19 cellular contexts compared by ENCODE assay signal in the genomic region with DNA sequence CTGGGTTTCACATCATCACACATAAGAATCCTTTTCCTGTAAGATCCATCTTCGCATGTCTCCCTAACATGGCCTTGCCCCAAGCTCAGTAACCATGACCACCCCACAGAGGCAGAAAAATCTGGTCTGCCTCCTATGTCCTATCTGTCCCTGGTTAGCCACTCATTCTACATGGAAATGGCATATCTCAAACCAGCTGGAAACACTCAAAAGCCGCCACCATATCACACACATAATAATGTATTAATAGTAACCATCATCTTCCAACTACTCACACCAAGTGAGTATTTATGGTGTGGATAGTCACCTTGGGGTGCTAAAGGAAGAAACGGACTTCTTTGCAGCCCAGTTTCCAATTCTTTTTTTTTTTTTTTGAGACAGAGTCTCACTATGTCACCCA. TPM values are rescaled to one million over a fixed set of nuclear protein-coding genes. Genes with fewer than 3 reads are reported as not detected.
DNase-seq lines count a peak whose midpoint lies in the region; ATAC-seq and TF ChIP-seq lines count a peak whose summit lies in the region.
"Had no signal": no experiment of that assay in that cellular context is flagged by ENCODE, and none has a peak within 500 bp of the region (broad histone marks: within the 10 kb centered on the region; RNA-seq: fewer than 3 reads in every experiment).

No MANE protein-coding gene starts in this region.

- no peaks in the 10 kb centered on the region for H3K9me2 ChIP-seq in Loucy (replicated peaks; ENCODE audit: low read depth, low read length)

- 56 to 60% methylated on average over 3 of the region's 3 CpGs for WGBS in heart right ventricle, 2 donors

- no peak overlapping the region for H3K4me3 Mint-ChIP-seq in stimulated activated memory B cell treated with anti-CD40 and anti-IgM and Interleukin-4, amounts not matched to agents 10 μg/mL and 1 μg/mL and 100 μg/mL, for 72 hours
- H3K4me3 Mint-ChIP-seq: central memory CD8-positive, alpha-beta T cell had no signal

- H3K9me3 ChIP-seq in Loucy (ENCODE audit: insufficient read depth, low read depth, low read length) (no peaks in the 10 kb centered on the region), heart right ventricle (no peaks in the 10 kb centered on the region)
- H3K9me3 ChIP-seq: thoracic aorta had no signal

- no peaks in the 10 kb centered on the region for H3K27me3 Mint-ChIP-seq in stimulated activated memory B cell treated with anti-CD40 and anti-IgM and Interleukin-4, amounts not matched to agents 10 μg/mL and 1 μg/mL and 100 μg/mL, for 72 hours
- H3K27me3 Mint-ChIP-seq: central memory CD8-positive, alpha-beta T cell had no signal

- H3K4me2 ChIP-seq in Loucy (ENCODE audit: low read depth, low read length, poor library complexity, severe bottlenecking): peak overlapping the region; percentile 74
- H3K4me2 ChIP-seq: smooth muscle cell had no signal

- intact Hi-C loops in Right ventricle myocardium superior (cut with DNase I): no loop called here
- intact Hi-C loops in cardiac septum (cut with DNase I): no loop called here
- intact Hi-C loops in heart right ventricle (cut with DNase I): no loop called here

- H4K20me1 ChIP-seq in Loucy (ENCODE audit: insufficient read depth, low read length, poor library complexity, severe bottlenecking): peaks cover 54% of the 10 kb centered on the region

- H3K27ac ChIP-seq in heart right ventricle: peak overlapping the region in 5 of 10 donors; percentile 14 to 67 (median 56)
- H3K27ac ChIP-seq: thoracic aorta had no signal

- TF ChIP-seq CTCF in Loucy (conservative IDR thresholded peaks at IDR 0.05; ENCODE audit: low read length) (no peak), heart right ventricle (IDR thresholded peaks at IDR 0.05) (no peak)

- peaks cover 89% of the 10 kb centered on the region for H3K79me2 ChIP-seq in Loucy (ENCODE audit: insufficient read depth, low read length)

- H3K27me3 ChIP-seq in Loucy (ENCODE audit: insufficient read depth, low read length, poor library complexity, severe bottlenecking) (no peaks in the 10 kb centered on the region), heart right ventricle (no peaks in the 10 kb centered on the region)

- H3K4me3 ChIP-seq in Loucy (ENCODE audit: low read length, poor library complexity, severe bottlenecking) (peak overlapping the region; percentile 12), heart right ventricle (no peak overlapping the region)
- H3K4me3 ChIP-seq: smooth muscle cell, thoracic aorta had no signal

- H2AFZ ChIP-seq in Loucy (ENCODE audit: low read length): no peak overlapping the region

- peaks cover 81% of the 10 kb centered on the region for H3K4me1 Mint-ChIP-seq in stimulated activated memory B cell treated with anti-CD40 and anti-IgM and Interleukin-4, amounts not matched to agents 10 μg/mL and 1 μg/mL and 100 μg/mL, for 72 hours

- H3K36me3 Mint-ChIP-seq in stimulated activated memory B cell treated with anti-CD40 and anti-IgM and Interleukin-4, amounts not matched to agents 10 μg/mL and 1 μg/mL and 100 μg/mL, for 72 hours: peaks cover 12% of the 10 kb centered on the region

- H3K27ac Mint-ChIP-seq in stimulated activated memory B cell treated with anti-CD40 and anti-IgM and Interleukin-4, amounts not matched to agents 10 μg/mL and 1 μg/mL and 100 μg/mL, for 72 hours: peak overlapping the region; percentile 53

- H3K36me3 ChIP-seq in Loucy (ENCODE audit: insufficient read depth, low read length): peaks cover 17% of the 10 kb centered on the region; the same call in 1 of the 2 replicates
- peaks cover 0 to 8% (median 0%) of the 10 kb centered on the region in 9 donors for H3K36me3 ChIP-seq in heart right ventricle
- H3K36me3 ChIP-seq: thoracic aorta had no signal

- ATAC-seq in Right ventricle myocardium superior (ENCODE audit: poor library complexity): peak; percentile 26
- peak in 6 of 8 donors; percentile 12 to 67 (median 40) for ATAC-seq in heart right ventricle
- no peak for ATAC-seq in stimulated activated memory B cell treated with anti-CD40 and anti-IgM and Interleukin-4, amounts not matched to agents 10 μg/mL and 1 μg/mL and 100 μg/mL, for 72 hours
- ATAC-seq in HG03439 (IDR thresholded peaks at IDR 0.05; ENCODE audit: unreplicated experiment): no peak
- ATAC-seq: left colon, SK-N-SH treated with all-trans-retinoic acid at 6 μM for 48 hours had no signal

- peaks cover 28% of the 10 kb centered on the region for H3F3A ChIP-seq in Loucy (ENCODE audit: low read depth)

- peaks cover 84% of the 10 kb centered on the region for H3K4me1 ChIP-seq in Loucy (ENCODE audit: insufficient read depth, low read length, poor library complexity, severe bottlenecking)
- H3K4me1 ChIP-seq in heart right ventricle: peaks cover 3 to 77% (median 49%) of the 10 kb centered on the region in 9 donors

- H3K9me3 Mint-ChIP-seq in stimulated activated memory B cell treated with anti-CD40 and anti-IgM and Interleukin-4, amounts not matched to agents 10 μg/mL and 1 μg/mL and 100 μg/mL, for 72 hours: no peaks in the 10 kb centered on the region
- H3K9me3 Mint-ChIP-seq: central memory CD8-positive, alpha-beta T cell had no signal

- no peak for DNase-seq in Right ventricle myocardium superior
- DNase-seq in cardiac septum (ENCODE audit: low spot score): no peak
- DNase-seq in heart right ventricle: peak in 1 of 2 donors; percentile 10
- no peak for DNase-seq in activated CD4-positive, CD25-positive, alpha-beta regulatory T cell treated with anti-CD3 and anti-CD28 coated beads, Interleukin-2, amount 50 U/mL, for 72 hours
- DNase-seq: activated CD4-positive, alpha-beta T cell treated with anti-CD3 and anti-CD28 coated beads, Interleukin-2, amount 50 U/mL, for 1 hour; anterior cingulate cortex; Calu3; left colon; midbrain; MV-4-11; NCI-H187; stimulated activated CD4-positive, alpha-beta T cell treated with anti-CD3 and anti-CD28 coated beads, Interleukin-4, amount 100 ng/mL, for 24 hours had no signal

- peak overlapping the region; percentile 30 for H3K9ac ChIP-seq in Loucy (ENCODE audit: low read depth, low read length, poor library complexity, severe bottlenecking)

RNA-seq across cellular contexts. Expression of gene FAM117A, which starts 11.4 kb away (rescaled TPM):
- 9.5 TPM for total RNA-seq in Right ventricle myocardium superior
- 5.8 TPM for total RNA-seq in cardiac septum
- total RNA-seq in heart right ventricle: 10 to 100 TPM in 6 of 10 donors, 1 to 10 TPM in 4; 4.0 to 14.0 (median 10.5) TPM
- polyA plus RNA-seq in heart right ventricle: 1 to 10 TPM; 6.1 to 7.6 TPM

RNA-seq across cellular contexts. Expression of gene KAT7, which starts 36.0 kb away (rescaled TPM):
- 42.5 TPM for total RNA-seq in Right ventricle myocardium superior
- 63.2 TPM for total RNA-seq in cardiac septum
- total RNA-seq in heart right ventricle: 10 to 100 TPM; 48.9 to 81.3 (median 66.3) TPM
- polyA plus RNA-seq in heart right ventricle: 10 to 100 TPM in 1 of 2 donors, 1 to 10 TPM in 1; 5.9 to 16.7 TPM

RNA-seq across cellular contexts. Expression of gene SLC35B1, which starts 44.7 kb away (rescaled TPM):
- total RNA-seq in Right ventricle myocardium superior (53.3 TPM), cardiac septum (73.8 TPM), heart right ventricle (10 to 100 TPM; 60.5 to 92.4 (median 69.1) TPM)
- polyA plus RNA-seq in heart right ventricle: 100 to 1,000 TPM in 1 of 2 donors, 10 to 100 TPM in 1; 68.8 to 146 TPM

Comparison
In these comparisons a context has a peak if more than half of its experiments do, and no peak if none do; other contexts are left out.
1. ATAC-seq: peak in Right ventricle myocardium superior (single experiment) and heart right ventricle (6 of 8); none in stimulated activated memory B cell treated with anti-CD40 and anti-IgM and Interleukin-4, amounts not matched to agents 10 μg/mL and 1 μg/mL and 100 μg/mL, for 72 hours (single experiment) and HG03439 (single experiment).